Comparison of ENCODE assay signal across 1 cellular context in genomic region chr19:22010437-22011143, GRCh38.
TF ChIP-seq lines count a peak whose summit lies in the region.

TSS of gene ZNF208 (minus strand) at chr19:22010943. CDS start at chr19:22010794, 149 bp downstream.

TF ChIP-seq in K562, 482 proteins besides CTCF, POLR2A, EP300 and RAD21:
- TF ChIP-seq PRDM10 (IDR thresholded peaks at IDR 0.05; ENCODE audit: partially characterized antibody): peak; percentile 75
- TF ChIP-seq NFYB (IDR thresholded peaks at IDR 0.05; ENCODE audit: extremely low read depth, insufficient read length): peak; percentile 40
- peak; percentile 75 for TF ChIP-seq PKNOX1 (IDR thresholded peaks at IDR 0.05)
